ENCODE assay signal across 17 cellular contexts in the genomic region with DNA sequence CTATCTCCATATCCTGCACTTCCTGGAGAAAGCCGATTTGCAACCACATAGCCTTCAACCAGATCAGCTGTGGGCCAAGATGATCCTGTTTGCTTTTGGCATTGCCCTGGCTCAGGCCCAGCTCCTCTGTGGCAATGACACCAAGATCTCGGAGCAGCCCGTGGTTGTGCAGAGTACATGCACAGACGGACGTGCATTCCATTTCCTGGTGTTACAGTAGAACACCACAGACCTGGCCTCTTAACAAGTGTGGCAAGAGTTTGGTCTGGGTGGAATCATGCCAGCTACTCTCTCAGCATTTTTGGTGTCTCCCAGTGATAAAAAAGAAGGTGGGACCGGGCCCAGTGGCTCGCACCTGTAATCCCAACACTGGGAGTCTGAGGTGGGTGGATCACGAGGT. TPM values are rescaled to one million over a fixed set of nuclear protein-coding genes. Genes with fewer than 3 reads are reported as not detected.
DNase-seq lines count a peak whose midpoint lies in the region; ATAC-seq, FAIRE-seq and TF ChIP-seq lines count a peak whose summit lies in the region.
"Had no signal": no experiment of that assay in that cellular context is flagged by ENCODE, and none has a peak within 500 bp of the region (broad histone marks: within the 10 kb centered on the region; RNA-seq: fewer than 3 reads in every experiment).

No MANE protein-coding gene starts in this region.

- H3K4me3 Mint-ChIP-seq in CD14-positive monocyte: no peak overlapping the region
- H3K4me3 Mint-ChIP-seq: activated T-helper 1 cell treated with anti-CD3 and anti-CD28 coated beads, Interleukin-12 subunit alpha, Interleukin-12 subunit beta, Interleukin-2, Interleukin-4 antibody, amounts not matched to agents 30 ng/mL and 10 ng/mL and 1 ng/mL, durations not matched to agents 14 hours and 24 hours and 36 hours; effector memory CD8-positive, alpha-beta T cell; WTC11 had no signal

- peaks cover 20% of the 10 kb centered on the region for H3K4me1 Mint-ChIP-seq in CD14-positive monocyte

- peak; percentile 92 for FAIRE-seq in RCC 7860 (lab: Jason Lieb, UNC)

- peaks cover 0 to 3% (median 2%) of the 10 kb centered on the region in 3 donors for H3K27me3 Mint-ChIP-seq in CD14-positive monocyte (ENCODE audit: low read depth in 3 of 3)
- H3K27me3 Mint-ChIP-seq: effector memory CD8-positive, alpha-beta T cell had no signal

- H3K27ac Mint-ChIP-seq in CD14-positive monocyte: peak overlapping the region in 4 of 7 donors; percentile 1 to 52 (median 8)
- H3K27ac Mint-ChIP-seq: effector memory CD8-positive, alpha-beta T cell; WTC11 had no signal

- ATAC-seq in esophagus mucosa: peak; percentile 82
- no peak for ATAC-seq in GM18861 (IDR thresholded peaks at IDR 0.05; ENCODE audit: unreplicated experiment)
- ATAC-seq: effector memory CD8-positive, alpha-beta T cell; stimulated activated naive CD8-positive, alpha-beta T cell treated with anti-CD3 and anti-CD28 coated beads, Interleukin-15, Interleukin-2, amounts not matched to agents 100 U/mL and 50 U/mL, for 24 hours; WTC11 had no signal

- in situ Hi-C loops in ACHN (cut with HindIII; ENCODE audit: low pct_ligation_motif_present, low pct_unique_long_range_greater_than_20kb, low sequenced_read_pairs): no loop called here

- H3K9me3 Mint-ChIP-seq in CD14-positive monocyte: peaks cover 0 to 6% (median 0%) of the 10 kb centered on the region in 7 donors
- H3K9me3 Mint-ChIP-seq: effector memory CD8-positive, alpha-beta T cell had no signal

- TF ChIP-seq CTCF in CD14-positive monocyte (IDR thresholded peaks at IDR 0.05): no peak

- H3K36me3 Mint-ChIP-seq in CD14-positive monocyte: peaks cover 68 to 75% of the 10 kb centered on the region in 2 donors

- peak; percentile 74 for DNase-seq in ACHN
- no peak for DNase-seq in CD14-positive monocyte (ENCODE audit: low spot score)
- peak; percentile 93 for DNase-seq in RCC 7860 (ENCODE audit: low spot score)
- DNase-seq in stimulated activated CD4-positive, alpha-beta T cell treated with anti-CD3 and anti-CD28 coated beads, Interleukin-1b, Interleukin-23, amount 100 ng/mL, for 48 hours: no peak
- DNase-seq in stimulated activated CD4-positive, alpha-beta T cell treated with anti-CD3 and anti-CD28 coated beads, Interleukin-12 subunit alpha, Interleukin-12 subunit beta, amount 100 ng/mL, for 4 hours: no peak
- DNase-seq in HuH-7 (ENCODE audit: low spot score): no peak
- DNase-seq: aorta; effector memory CD8-positive, alpha-beta T cell; GOT3; NCI-H1417; SIG-M5; stimulated activated CD4-positive, alpha-beta T cell treated with anti-CD3 and anti-CD28 coated beads, Interleukin-2, amount 100 ng/mL, for 24 hours; stimulated activated naive CD8-positive, alpha-beta T cell treated with anti-CD3 and anti-CD28 coated beads, Interleukin-15, Interleukin-2, amounts not matched to agents 100 U/mL and 50 U/mL, for 24 hours had no signal

- intact Hi-C loops in CD14-positive monocyte (cut with micrococcal nuclease): no loop called here

RNA-seq across cellular contexts. Expression of gene MALT1, which starts 20.0 kb away (rescaled TPM):
- 10 to 100 TPM; 18.3 to 23.8 TPM for polyA plus RNA-seq in CD14-positive monocyte
- 34.4 TPM for total RNA-seq in esophagus mucosa

Comparison
In these comparisons a context has a peak if more than half of its experiments do, and no peak if none do; other contexts are left out.
1. DNase-seq: peak in ACHN (single experiment) and RCC 7860 (single experiment); none in CD14-positive monocyte (single experiment), stimulated activated CD4-positive, alpha-beta T cell treated with anti-CD3 and anti-CD28 coated beads, Interleukin-1b, Interleukin-23, amount 100 ng/mL, for 48 hours (single experiment), stimulated activated CD4-positive, alpha-beta T cell treated with anti-CD3 and anti-CD28 coated beads, Interleukin-12 subunit alpha, Interleukin-12 subunit beta, amount 100 ng/mL, for 4 hours (single experiment) and HuH-7 (single experiment).